Comparison of ENCODE assay signal across 8 cellular contexts in the genomic region with DNA sequence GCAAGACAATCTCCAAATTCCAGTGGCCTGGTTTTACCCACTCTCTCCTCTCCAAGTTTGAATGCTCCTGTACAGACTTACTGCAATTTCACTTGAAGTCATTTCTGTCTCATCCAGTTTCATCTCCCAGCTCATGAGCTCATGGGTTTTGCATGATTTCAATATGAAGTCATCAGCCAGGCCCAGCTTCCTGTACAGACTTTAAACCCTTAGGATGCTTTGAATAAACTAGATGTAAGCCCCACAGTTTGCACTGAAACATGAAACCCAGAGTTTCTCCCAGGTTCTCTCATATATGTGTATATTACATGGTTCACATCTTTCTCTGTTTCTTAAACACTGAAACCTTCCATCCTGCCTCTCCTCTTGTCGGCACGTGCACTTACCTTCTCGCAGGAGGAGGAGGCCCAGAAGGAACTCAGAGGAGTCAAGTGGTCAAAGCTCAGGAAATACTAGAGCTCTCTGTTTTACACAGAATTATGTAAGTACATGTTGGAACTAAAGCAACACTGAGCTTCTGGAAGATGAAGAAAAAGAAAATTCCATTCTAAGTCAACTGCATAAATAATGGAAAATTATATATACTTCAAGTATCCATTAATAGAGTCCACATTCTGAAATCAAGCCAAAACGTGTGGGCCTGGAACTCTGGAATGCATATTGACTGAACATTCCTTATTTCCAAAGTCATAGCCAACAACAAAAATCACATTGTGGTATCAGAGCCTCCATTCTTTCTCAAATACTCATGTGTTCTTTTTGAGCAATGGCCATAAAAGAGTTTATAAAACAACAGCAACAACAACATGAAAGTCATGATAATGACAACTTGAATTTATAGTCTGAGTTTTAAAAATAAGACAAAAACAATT.
DNase-seq lines count a peak whose midpoint lies in the region; ATAC-seq lines count a peak whose summit lies in the region.

No MANE protein-coding gene starts in this region.

- peak; percentile 92 for ATAC-seq in GM21447 (IDR thresholded peaks at IDR 0.05; ENCODE audit: unreplicated experiment)
- peak; percentile 89 for ATAC-seq in HG03575 (IDR thresholded peaks at IDR 0.05; ENCODE audit: extremely low read depth, insufficient number of reproducible peaks, low FRiP score, unreplicated experiment)

- DNase-seq in GM03348 (ENCODE audit: low spot score) (peak; percentile 78), fibroblast of the conjunctiva (ENCODE audit: low read depth) (peak; percentile 73), activated gamma-delta T cell treated with Interleukin-2 at 50 U/mL for 16 hours (no peak), HuH-7 (ENCODE audit: low spot score) (no peak), NCI-H1105 treated with DMSO at 0.1 percent for 48 hours (lab: John Stamatoyannopoulos, UW) (no peak), SW480 (ENCODE audit: low spot score) (no peak)

Comparison
In these comparisons a context has a peak if more than half of its experiments do, and no peak if none do; other contexts are left out.
1. DNase-seq: peak in GM03348 (single experiment) and fibroblast of the conjunctiva (single experiment); none in activated gamma-delta T cell treated with Interleukin-2 at 50 U/mL for 16 hours (single experiment), HuH-7 (single experiment), NCI-H1105 treated with DMSO at 0.1 percent for 48 hours (single experiment) and SW480 (single experiment).